ENCODE assay signal across 9 cellular contexts in genomic region chr4:15238720-15239119, GRCh38.
DNase-seq lines count a peak whose midpoint lies in the region; ATAC-seq, FAIRE-seq and TF ChIP-seq lines count a peak whose summit lies in the region.
"Had no signal": no experiment of that assay in that cellular context is flagged by ENCODE, and none has a peak within 500 bp of the region (broad histone marks: within the 10 kb centered on the region; RNA-seq: fewer than 3 reads in every experiment).

No MANE protein-coding gene starts in this region.

- TF ChIP-seq EP300 in A549 (IDR thresholded peaks at IDR 0.05), result no peak

- no peaks in the 10 kb centered on the region for H3K27me3 ChIP-seq in SU-DHL-6 (ENCODE audit: low read length)

- peak; percentile 69 to 74 for TF ChIP-seq RAD21 in A549 (conservative IDR thresholded peaks at IDR 0.05 in 1 of 2, IDR thresholded peaks at IDR 0.05 in 1 of 2)

- H3K36me3 Mint-ChIP-seq in nephron progenitor cell (ENCODE audit: low read depth), result no peaks in the 10 kb centered on the region

- 14% methylated on average over 3 of the region's 3 CpGs for WGBS in A549 (ENCODE audit: missing lambda C conversion rate)

- DNase-seq in A549 (ENCODE audit: low read depth in 1 of 2, low spot score in 1 of 2), result peak; percentile 16 to 25
- DNase-seq in fibroblast of gingiva (ENCODE audit: low read depth), result peak; percentile 42
- peak; percentile 39 for DNase-seq in nephron progenitor cell
- DNase-seq in DMS79 treated with DMSO at 0.1 percent for 48 hours (lab: John Stamatoyannopoulos, UW), result no peak
- no peak for DNase-seq in NCI-H510A (lab: John Stamatoyannopoulos, UW)

- POLR2A ChIA-PET in A549 (lab: Yijun Ruan, JAX), result no interaction called here

- no peaks in the 10 kb centered on the region for H3F3A ChIP-seq in SU-DHL-6 (ENCODE audit: insufficient read depth)

- peak; percentile 56 for TF ChIP-seq CTCF in A549 (IDR thresholded peaks at IDR 0.05)
- peak; percentile 63 for TF ChIP-seq CTCF in GM12873 (IDR thresholded peaks at IDR 0.05; ENCODE audit: insufficient read depth, low read depth, low read length, missing control alignments)
- peak; percentile 52 for TF ChIP-seq CTCF in SU-DHL-6 (IDR thresholded peaks at IDR 0.05; ENCODE audit: insufficient read depth, low read length, poor library complexity, severe bottlenecking)
- peak; percentile 70 for TF ChIP-seq CTCF in nephron progenitor cell (IDR thresholded peaks at IDR 0.05)

- H3K27ac ChIP-seq in A549, result no peak overlapping the region
- no peak overlapping the region for H3K27ac ChIP-seq in SU-DHL-6 (ENCODE audit: low read depth, low read length)

- no peak overlapping the region for H3K27ac Mint-ChIP-seq in nephron progenitor cell

- FAIRE-seq in A549 (lab: Jason Lieb, UNC), result no peak

- H2AFZ ChIP-seq in SU-DHL-6 (ENCODE audit: low read depth, low read length, severe bottlenecking), result no peak overlapping the region

- CTCF ChIA-PET in A549 (lab: Yijun Ruan, JAX), result interaction anchor here (0.8 to 5.5 kb wide), 12 partner anchors 15 to 275 kb away, joined by 3 to 56 read pairs (median 4); partner anchors contain the start of gene CC2D2A

- H3K4me3 Mint-ChIP-seq in nephron progenitor cell, result no peak overlapping the region
- H3K4me3 Mint-ChIP-seq: central memory CD8-positive, alpha-beta T cell had no signal

- no peaks in the 10 kb centered on the region for H3K36me3 ChIP-seq in SU-DHL-6 (ENCODE audit: low read length)

- H3K4me1 Mint-ChIP-seq in nephron progenitor cell, result peaks cover 5% of the 10 kb centered on the region

- H4K20me1 ChIP-seq in SU-DHL-6 (ENCODE audit: low read depth, low read length), result no peaks in the 10 kb centered on the region

- peaks cover 3% of the 10 kb centered on the region for H3K27me3 Mint-ChIP-seq in nephron progenitor cell (ENCODE audit: low read depth, poor library complexity)
- H3K27me3 Mint-ChIP-seq: central memory CD8-positive, alpha-beta T cell had no signal

- ATAC-seq in A549 (peak; percentile 70 to 83; a peak in 5 of 6 replicates), HG03175 (IDR thresholded peaks at IDR 0.05; ENCODE audit: unreplicated experiment) (peak; percentile 65)

- peaks cover 5% of the 10 kb centered on the region for H3K9me3 Mint-ChIP-seq in nephron progenitor cell
- H3K9me3 Mint-ChIP-seq: central memory CD8-positive, alpha-beta T cell had no signal

- no peak overlapping the region for H3K4me3 ChIP-seq in A549
- no peak overlapping the region for H3K4me3 ChIP-seq in SU-DHL-6 (ENCODE audit: insufficient read depth, low read length, poor library complexity, severe bottlenecking)

- no peaks in the 10 kb centered on the region for H3K9me3 ChIP-seq in A549
- H3K9me3 ChIP-seq in SU-DHL-6 (ENCODE audit: insufficient read depth, low read length), result no peaks in the 10 kb centered on the region

- no peaks in the 10 kb centered on the region for H3K79me2 ChIP-seq in SU-DHL-6 (ENCODE audit: insufficient read depth, low read length)

- TF ChIP-seq POLR2A in A549 (IDR thresholded peaks at IDR 0.05; ENCODE audit: low read length), result no peak

- H3K9me2 ChIP-seq in SU-DHL-6 (replicated peaks; ENCODE audit: insufficient read depth, low read length), result no peaks in the 10 kb centered on the region

- H3K4me2 ChIP-seq in A549, result no peak overlapping the region
- H3K4me2 ChIP-seq in SU-DHL-6 (ENCODE audit: low read depth, low read length, poor library complexity, severe bottlenecking), result no peak overlapping the region

- no peaks in the 10 kb centered on the region for H3K4me1 ChIP-seq in A549

- H3K9ac ChIP-seq in SU-DHL-6 (ENCODE audit: low read length), result no peak overlapping the region

TF ChIP-seq in A549, 52 proteins besides CTCF, POLR2A, EP300 and RAD21:
- TF ChIP-seq SMC3 (IDR thresholded peaks at IDR 0.05), result peak; percentile 59
- no peak for TF ChIP-seq RNF2 (IDR thresholded peaks at IDR 0.05; ENCODE audit: borderline replicate concordance, low read depth)
- TF ChIP-seq HES2 (IDR thresholded peaks at IDR 0.05), result no peak

Comparison
In these comparisons a context has a peak if more than half of its experiments do, and no peak if none do; other contexts are left out.
1. DNase-seq: peak in A549 (2 of 2), fibroblast of gingiva (single experiment) and nephron progenitor cell (single experiment); none in DMS79 treated with DMSO at 0.1 percent for 48 hours (single experiment) and NCI-H510A (single experiment).
2. Peak in every context shown above with its lines, with median percentiles within 50 percentile points of each other: CTCF ChIP-seq.